ENCODE assay signal across 1 cellular context in genomic region chr16:87075319-87075860, GRCh38.
TF ChIP-seq lines count a peak whose summit lies in the region.

No MANE protein-coding gene starts in this region.

TF ChIP-seq in GM12878, 131 proteins besides CTCF, POLR2A, EP300 and RAD21 (continued from another document):
- TF ChIP-seq CUX1 (IDR thresholded peaks at IDR 0.05; ENCODE audit: insufficient replicate concordance, low read depth, low read length), result no peak
- TF ChIP-seq NR2C1 (IDR thresholded peaks at IDR 0.05), result no peak
- TF ChIP-seq CHD2 (IDR thresholded peaks at IDR 0.05; ENCODE audit: borderline replicate concordance, low read depth, low read length), result no peak
- no peak for TF ChIP-seq HCFC1 (IDR thresholded peaks at IDR 0.05; ENCODE audit: low read length)
- no peak for TF ChIP-seq CHD1 (IDR thresholded peaks at IDR 0.05; ENCODE audit: low read depth, low read length)
- no peak for TF ChIP-seq ZNF217 (IDR thresholded peaks at IDR 0.05)
- TF ChIP-seq BACH1 (IDR thresholded peaks at IDR 0.05; ENCODE audit: borderline replicate concordance), result no peak
- no peak for TF ChIP-seq REST (IDR thresholded peaks at IDR 0.05; ENCODE audit: low read depth, low read length)
- TF ChIP-seq STAT1 (conservative IDR thresholded peaks at IDR 0.05), result no peak
- TF ChIP-seq ZNF592 (IDR thresholded peaks at IDR 0.05), result no peak
- TF ChIP-seq ZSCAN29 (IDR thresholded peaks at IDR 0.05), result no peak
- TF ChIP-seq HSF1 (IDR thresholded peaks at IDR 0.05; ENCODE audit: low read depth, low read length), result no peak
- TF ChIP-seq RB1 (IDR thresholded peaks at IDR 0.05; ENCODE audit: borderline replicate concordance), result no peak
- TF ChIP-seq RELA (IDR thresholded peaks at IDR 0.05; ENCODE audit: borderline replicate concordance, partially characterized antibody), result no peak
- no peak for TF ChIP-seq RFX5 (IDR thresholded peaks at IDR 0.05; ENCODE audit: low read depth, low read length)
- TF ChIP-seq ZBED1 (IDR thresholded peaks at IDR 0.05; ENCODE audit: borderline replicate concordance), result no peak
- no peak for TF ChIP-seq HDAC6 (IDR thresholded peaks at IDR 0.05; ENCODE audit: unreplicated experiment)
